In the genomic region with DNA sequence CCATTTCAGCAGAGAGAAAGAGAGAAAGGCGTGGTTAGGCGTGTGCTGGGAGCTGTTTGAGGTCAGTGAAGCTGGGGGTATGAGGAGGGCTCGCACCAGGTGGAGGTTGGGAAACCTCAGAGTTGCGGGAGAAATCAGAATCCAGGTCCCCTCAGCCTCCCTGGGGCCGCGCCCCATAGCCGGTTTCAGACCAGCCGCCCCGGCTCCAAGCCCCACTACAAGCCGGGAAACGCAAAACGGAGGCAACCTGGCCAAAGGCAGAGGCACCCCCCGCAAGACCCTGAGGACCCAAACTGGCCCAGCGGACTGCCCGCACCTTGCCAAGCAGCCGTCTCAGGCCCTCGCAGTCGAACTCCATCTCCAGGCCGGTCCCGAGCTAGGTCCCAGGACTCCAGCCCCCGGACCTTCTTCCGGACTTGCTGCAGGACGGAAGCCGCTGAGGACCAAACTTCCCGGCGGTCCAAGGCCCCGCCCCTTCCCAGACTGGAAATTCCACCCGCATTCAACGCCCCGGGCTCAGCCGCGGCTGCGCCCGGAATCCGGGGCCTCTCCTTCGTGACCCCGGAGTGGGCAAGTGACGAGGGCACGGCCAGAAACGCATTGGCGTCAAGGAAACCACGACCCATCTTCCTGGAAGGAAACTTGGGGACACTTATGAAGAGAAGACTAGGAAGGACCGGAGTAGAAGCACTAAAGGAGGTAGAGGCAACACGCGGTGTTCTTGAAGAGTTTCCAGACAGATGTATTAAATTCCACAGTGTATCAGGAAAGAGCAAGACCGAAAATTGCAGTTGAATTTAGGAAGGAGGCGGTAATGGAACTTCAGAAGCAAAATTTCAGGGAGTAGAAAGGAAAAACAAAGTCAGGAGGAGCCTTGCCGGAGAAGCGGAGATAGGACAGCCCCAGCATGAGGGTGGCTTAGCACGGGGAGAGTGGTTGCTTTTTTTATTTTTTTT, we compare ENCODE assay signal across 1 cellular context.
TF ChIP-seq lines count a peak whose summit lies in the region.

Gene UEVLD, minus strand, starts transcription at position 438 of the 956 bp plus-strand sequence. Its CDS starts 80 bp downstream, at position 358.

TF ChIP-seq in K562, 482 proteins besides CTCF, POLR2A, EP300 and RAD21 (continued from another document and continues in another):
- TF ChIP-seq, protein P1, sequence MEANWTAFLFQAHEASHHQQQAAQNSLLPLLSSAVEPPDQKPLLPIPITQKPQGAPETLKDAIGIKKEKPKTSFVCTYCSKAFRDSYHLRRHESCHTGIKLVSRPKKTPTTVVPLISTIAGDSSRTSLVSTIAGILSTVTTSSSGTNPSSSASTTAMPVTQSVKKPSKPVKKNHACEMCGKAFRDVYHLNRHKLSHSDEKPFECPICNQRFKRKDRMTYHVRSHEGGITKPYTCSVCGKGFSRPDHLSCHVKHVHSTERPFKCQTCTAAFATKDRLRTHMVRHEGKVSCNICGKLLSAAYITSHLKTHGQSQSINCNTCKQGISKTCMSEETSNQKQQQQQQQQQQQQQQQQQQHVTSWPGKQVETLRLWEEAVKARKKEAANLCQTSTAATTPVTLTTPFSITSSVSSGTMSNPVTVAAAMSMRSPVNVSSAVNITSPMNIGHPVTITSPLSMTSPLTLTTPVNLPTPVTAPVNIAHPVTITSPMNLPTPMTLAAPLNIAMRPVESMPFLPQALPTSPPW (CRISPR knock-in tag; IDR thresholded peaks at IDR 0.05): peak; percentile 77
- TF ChIP-seq HEY1 (CRISPR knock-in tag; IDR thresholded peaks at IDR 0.05; ENCODE audit: borderline replicate concordance) (no peak), ZNF644 (tag; IDR thresholded peaks at IDR 0.05; ENCODE audit: low read depth) (no peak), STAT6 (CRISPR knock-in tag; IDR thresholded peaks at IDR 0.05) (no peak), ARID1B (IDR thresholded peaks at IDR 0.05) (no peak), NFIX (CRISPR knock-in tag; IDR thresholded peaks at IDR 0.05; ENCODE audit: low read depth) (no peak), ZNF217 (CRISPR knock-in tag; IDR thresholded peaks at IDR 0.05) (no peak), TCF3 (CRISPR knock-in tag; IDR thresholded peaks at IDR 0.05) (no peak; the same call in 1 of the 2 replicates), TEAD2 (tag; IDR thresholded peaks at IDR 0.05) (no peak), CEBPB (tag; IDR thresholded peaks at IDR 0.05) (no peak), KAT7 (CRISPR knock-in tag; IDR thresholded peaks at IDR 0.05; ENCODE audit: borderline replicate concordance) (0 out of 2 replicates have a peak, but pooled peaks have one; percentile 16), TFAP4 (CRISPR knock-in tag; IDR thresholded peaks at IDR 0.05; ENCODE audit: borderline replicate concordance) (peak; percentile 75; the same call in 1 of the 2 replicates), TCF7 (IDR thresholded peaks at IDR 0.05; ENCODE audit: borderline replicate concordance) (no peak), NONO (IDR thresholded peaks at IDR 0.05; ENCODE audit: low read depth in 2 of 2, low read length in 1 of 2) (no peak; a peak in 1 of 4 replicates), YBX1 (IDR thresholded peaks at IDR 0.05) (no peak), RBM17 (IDR thresholded peaks at IDR 0.05; ENCODE audit: borderline replicate concordance, low read depth, low read length) (no peak), ASH1L (IDR thresholded peaks at IDR 0.05; ENCODE audit: borderline replicate concordance, low read depth, partially characterized antibody) (no peak), ESRRB (CRISPR knock-in tag; IDR thresholded peaks at IDR 0.05; ENCODE audit: borderline replicate concordance) (no peak), ADNP (tag; IDR thresholded peaks at IDR 0.05) (no peak), TCF7L2 (IDR thresholded peaks at IDR 0.05; ENCODE audit: low read depth, low read length) (no peak), SLC30A9 (CRISPR knock-in tag; IDR thresholded peaks at IDR 0.05) (no peak), MCM2 (IDR thresholded peaks at IDR 0.05; ENCODE audit: low read depth) (no peak), E2F5 (CRISPR knock-in tag; IDR thresholded peaks at IDR 0.05) (0 out of 2 replicates have a peak, but pooled peaks have one; percentile 52), HDGF (IDR thresholded peaks at IDR 0.05) (no peak), SPI1 (IDR thresholded peaks at IDR 0.05; ENCODE audit: borderline replicate concordance, low read depth, low read length) (0 out of 2 replicates have a peak, but pooled peaks have one; percentile 4), SMAD4 (CRISPR knock-in tag; conservative IDR thresholded peaks at IDR 0.05) (no peak; the same call in 1 of the 2 replicates), CREB1 (IDR thresholded peaks at IDR 0.05) (no peak; the same call in 1 of the 2 replicates), CREB1 (CRISPR knock-in tag; IDR thresholded peaks at IDR 0.05) (no peak), NRF1 (conservative IDR thresholded peaks at IDR 0.05 in 1 of 2, IDR thresholded peaks at IDR 0.05 in 1 of 2) (peak; percentile 85 to 87), EGR1 (conservative IDR thresholded peaks at IDR 0.05) (no peak), FOXK2 (conservative IDR thresholded peaks at IDR 0.05 in 1 of 2, IDR thresholded peaks at IDR 0.05 in 1 of 2; ENCODE audit: low read depth in 2 of 2) (no peak), CBX1 (IDR thresholded peaks at IDR 0.05; ENCODE audit: low read depth) (no peak)
- TF ChIP-seq, protein P2, sequence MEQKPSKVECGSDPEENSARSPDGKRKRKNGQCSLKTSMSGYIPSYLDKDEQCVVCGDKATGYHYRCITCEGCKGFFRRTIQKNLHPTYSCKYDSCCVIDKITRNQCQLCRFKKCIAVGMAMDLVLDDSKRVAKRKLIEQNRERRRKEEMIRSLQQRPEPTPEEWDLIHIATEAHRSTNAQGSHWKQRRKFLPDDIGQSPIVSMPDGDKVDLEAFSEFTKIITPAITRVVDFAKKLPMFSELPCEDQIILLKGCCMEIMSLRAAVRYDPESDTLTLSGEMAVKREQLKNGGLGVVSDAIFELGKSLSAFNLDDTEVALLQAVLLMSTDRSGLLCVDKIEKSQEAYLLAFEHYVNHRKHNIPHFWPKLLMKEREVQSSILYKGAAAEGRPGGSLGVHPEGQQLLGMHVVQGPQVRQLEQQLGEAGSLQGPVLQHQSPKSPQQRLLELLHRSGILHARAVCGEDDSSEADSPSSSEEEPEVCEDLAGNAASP (IDR thresholded peaks at IDR 0.05): no peak
- TF ChIP-seq, protein P3, sequence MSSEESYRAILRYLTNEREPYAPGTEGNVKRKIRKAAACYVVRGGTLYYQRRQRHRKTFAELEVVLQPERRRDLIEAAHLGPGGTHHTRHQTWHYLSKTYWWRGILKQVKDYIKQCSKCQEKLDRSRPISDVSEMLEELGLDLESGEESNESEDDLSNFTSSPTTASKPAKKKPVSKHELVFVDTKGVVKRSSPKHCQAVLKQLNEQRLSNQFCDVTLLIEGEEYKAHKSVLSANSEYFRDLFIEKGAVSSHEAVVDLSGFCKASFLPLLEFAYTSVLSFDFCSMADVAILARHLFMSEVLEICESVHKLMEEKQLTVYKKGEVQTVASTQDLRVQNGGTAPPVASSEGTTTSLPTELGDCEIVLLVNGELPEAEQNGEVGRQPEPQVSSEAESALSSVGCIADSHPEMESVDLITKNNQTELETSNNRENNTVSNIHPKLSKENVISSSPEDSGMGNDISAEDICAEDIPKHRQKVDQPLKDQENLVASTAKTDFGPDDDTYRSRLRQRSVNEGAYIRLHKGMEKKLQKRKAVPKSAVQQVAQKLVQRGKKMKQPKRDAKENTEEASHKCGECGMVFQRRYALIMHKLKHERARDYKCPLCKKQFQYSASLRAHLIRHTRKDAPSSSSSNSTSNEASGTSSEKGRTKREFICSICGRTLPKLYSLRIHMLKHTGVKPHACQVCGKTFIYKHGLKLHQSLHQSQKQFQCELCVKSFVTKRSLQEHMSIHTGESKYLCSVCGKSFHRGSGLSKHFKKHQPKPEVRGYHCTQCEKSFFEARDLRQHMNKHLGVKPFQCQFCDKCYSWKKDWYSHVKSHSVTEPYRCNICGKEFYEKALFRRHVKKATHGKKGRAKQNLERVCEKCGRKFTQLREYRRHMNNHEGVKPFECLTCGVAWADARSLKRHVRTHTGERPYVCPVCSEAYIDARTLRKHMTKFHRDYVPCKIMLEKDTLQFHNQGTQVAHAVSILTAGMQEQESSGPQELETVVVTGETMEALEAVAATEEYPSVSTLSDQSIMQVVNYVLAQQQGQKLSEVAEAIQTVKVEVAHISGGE (CRISPR knock-in tag; IDR thresholded peaks at IDR 0.05): peak; percentile 52 to 92 (median 58); a peak in 4 of 6 replicates
- TF ChIP-seq, protein P4, sequence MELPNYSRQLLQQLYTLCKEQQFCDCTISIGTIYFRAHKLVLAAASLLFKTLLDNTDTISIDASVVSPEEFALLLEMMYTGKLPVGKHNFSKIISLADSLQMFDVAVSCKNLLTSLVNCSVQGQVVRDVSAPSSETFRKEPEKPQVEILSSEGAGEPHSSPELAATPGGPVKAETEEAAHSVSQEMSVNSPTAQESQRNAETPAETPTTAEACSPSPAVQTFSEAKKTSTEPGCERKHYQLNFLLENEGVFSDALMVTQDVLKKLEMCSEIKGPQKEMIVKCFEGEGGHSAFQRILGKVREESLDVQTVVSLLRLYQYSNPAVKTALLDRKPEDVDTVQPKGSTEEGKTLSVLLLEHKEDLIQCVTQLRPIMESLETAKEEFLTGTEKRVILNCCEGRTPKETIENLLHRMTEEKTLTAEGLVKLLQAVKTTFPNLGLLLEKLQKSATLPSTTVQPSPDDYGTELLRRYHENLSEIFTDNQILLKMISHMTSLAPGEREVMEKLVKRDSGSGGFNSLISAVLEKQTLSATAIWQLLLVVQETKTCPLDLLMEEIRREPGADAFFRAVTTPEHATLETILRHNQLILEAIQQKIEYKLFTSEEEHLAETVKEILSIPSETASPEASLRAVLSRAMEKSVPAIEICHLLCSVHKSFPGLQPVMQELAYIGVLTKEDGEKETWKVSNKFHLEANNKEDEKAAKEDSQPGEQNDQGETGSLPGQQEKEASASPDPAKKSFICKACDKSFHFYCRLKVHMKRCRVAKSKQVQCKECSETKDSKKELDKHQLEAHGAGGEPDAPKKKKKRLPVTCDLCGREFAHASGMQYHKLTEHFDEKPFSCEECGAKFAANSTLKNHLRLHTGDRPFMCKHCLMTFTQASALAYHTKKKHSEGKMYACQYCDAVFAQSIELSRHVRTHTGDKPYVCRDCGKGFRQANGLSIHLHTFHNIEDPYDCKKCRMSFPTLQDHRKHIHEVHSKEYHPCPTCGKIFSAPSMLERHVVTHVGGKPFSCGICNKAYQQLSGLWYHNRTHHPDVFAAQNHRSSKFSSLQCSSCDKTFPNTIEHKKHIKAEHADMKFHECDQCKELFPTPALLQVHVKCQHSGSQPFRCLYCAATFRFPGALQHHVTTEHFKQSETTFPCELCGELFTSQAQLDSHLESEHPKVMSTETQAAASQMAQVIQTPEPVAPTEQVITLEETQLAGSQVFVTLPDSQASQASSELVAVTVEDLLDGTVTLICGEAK (IDR thresholded peaks at IDR 0.05): peak; percentile 72
- TF ChIP-seq, protein P4 (CRISPR knock-in tag; IDR thresholded peaks at IDR 0.05): no peak
- TF ChIP-seq, protein P5, sequence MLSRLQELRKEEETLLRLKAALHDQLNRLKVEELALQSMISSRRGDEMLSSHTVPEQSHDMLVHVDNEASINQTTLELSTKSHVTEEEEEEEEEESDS (CRISPR knock-in tag; IDR thresholded peaks at IDR 0.05): no peak
